Comparison of ENCODE assay signal across 8 cellular contexts in the genomic region with DNA sequence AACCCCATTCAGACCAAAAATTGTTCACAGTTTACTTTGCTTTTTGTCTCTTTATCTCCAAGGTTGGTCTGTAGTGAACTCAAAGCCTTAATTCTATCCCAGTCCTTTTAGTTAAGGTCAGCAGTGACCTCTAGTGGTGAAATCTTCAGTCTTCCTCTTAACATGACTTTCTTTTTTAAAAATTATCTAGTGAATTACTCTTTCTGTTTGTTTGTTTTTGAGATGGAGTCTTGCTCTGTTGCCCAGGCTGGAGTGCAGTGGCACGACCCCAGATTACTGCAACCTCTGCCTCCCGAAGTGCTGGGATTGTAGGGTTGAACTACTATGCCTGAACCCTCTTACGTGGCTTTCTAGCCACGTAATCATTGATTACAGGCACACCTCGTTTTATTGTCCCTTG. TPM values are rescaled to one million over a fixed set of nuclear protein-coding genes. Genes with fewer than 3 reads are reported as not detected.
DNase-seq lines count a peak whose midpoint lies in the region; TF ChIP-seq lines count a peak whose summit lies in the region.

No MANE protein-coding gene starts in this region.

- in situ Hi-C loops in GM23248 (cut with MboI): loop anchor here (10.0 kb wide), 1 partner anchor 167 kb away; no protein-coding TSS in a partner anchor

- DNase-seq in activated naive CD4-positive, alpha-beta T cell treated with anti-CD3 and anti-CD28 coated beads for 36 hours: peak; percentile 24
- no peak for DNase-seq in activated naive CD4-positive, alpha-beta T cell treated with anti-CD3 and anti-CD28 coated beads, Interleukin-2, amount 50 U/mL, for 16 hours
- DNase-seq in GM23248 (peak; percentile 87), MM.1S (peak; percentile 84), RPMI8226 (peak; percentile 78), dorsolateral prefrontal cortex (peak in 1 of 10 donors; percentile 9), mesendoderm (peak; percentile 80), uterus (peak in 1 of 2 donors; percentile 35)

- peaks cover 12% of the 10 kb centered on the region for H3K4me1 Mint-ChIP-seq in activated naive CD4-positive, alpha-beta T cell treated with anti-CD3 and anti-CD28 coated beads for 36 hours (ENCODE audit: low read depth)

- H3K27ac ChIP-seq in GM23248 (no peak overlapping the region), MM.1S (ENCODE audit: low read length) (no peak overlapping the region), dorsolateral prefrontal cortex (peak overlapping the region in 12 of 59 donors; percentile 3 to 65 (median 54)), mesendoderm (ENCODE audit: low read depth, low read length) (no peak overlapping the region), uterus (no peak overlapping the region)

- no peaks in the 10 kb centered on the region for H3K79me2 ChIP-seq in GM23248 (ENCODE audit: insufficient read depth)
- H3K79me2 ChIP-seq in MM.1S (ENCODE audit: low read length): no peaks in the 10 kb centered on the region
- H3K79me2 ChIP-seq in mesendoderm (ENCODE audit: control insufficient read depth, insufficient read depth, low read length): no peaks in the 10 kb centered on the region

- 10 to 16% methylated on average over 5 of the region's 5 CpGs for WGBS in GM23248 (ENCODE audit: low coverage in 1 of 2, low lambda C conversion rate in 2 of 2, missing lambda C conversion rate in 2 of 2), 2 experiments
- WGBS in mesendoderm (ENCODE audit: extremely low coverage, insufficient coverage, low lambda C conversion rate): no CpG with 5 or more reads among the region's 5 CpGs

- no peaks in the 10 kb centered on the region for H3K79me1 ChIP-seq in mesendoderm (ENCODE audit: low read length)

- no peaks in the 10 kb centered on the region for H3K27me3 ChIP-seq in GM23248 (replicated peaks; ENCODE audit: insufficient read depth)
- H3K27me3 ChIP-seq in MM.1S (replicated peaks; ENCODE audit: insufficient read depth, low read length): no peaks in the 10 kb centered on the region
- no peaks in the 10 kb centered on the region for H3K27me3 ChIP-seq in dorsolateral prefrontal cortex
- no peaks in the 10 kb centered on the region for H3K27me3 ChIP-seq in mesendoderm (ENCODE audit: insufficient read depth, low read length, poor library complexity)
- H3K27me3 ChIP-seq in uterus: no peaks in the 10 kb centered on the region

- no peak overlapping the region for H2BK120ac ChIP-seq in mesendoderm (ENCODE audit: low read depth, low read length)

- H3K23ac ChIP-seq in mesendoderm (ENCODE audit: low read length): no peak overlapping the region

- H2BK15ac ChIP-seq in mesendoderm (replicated peaks; ENCODE audit: low read depth): no peak overlapping the region

- no peaks in the 10 kb centered on the region for H3K9me3 Mint-ChIP-seq in activated naive CD4-positive, alpha-beta T cell treated with anti-CD3 and anti-CD28 coated beads for 36 hours

- TF ChIP-seq POLR2A in uterus (IDR thresholded peaks at IDR 0.05): no peak

- no peaks in the 10 kb centered on the region for H3K36me3 Mint-ChIP-seq in activated naive CD4-positive, alpha-beta T cell treated with anti-CD3 and anti-CD28 coated beads for 36 hours (ENCODE audit: low read depth)

- H2BK5ac ChIP-seq in mesendoderm (ENCODE audit: low read length): no peak overlapping the region

- H3K4me3 Mint-ChIP-seq in activated naive CD4-positive, alpha-beta T cell treated with anti-CD3 and anti-CD28 coated beads for 36 hours: no peak overlapping the region

- no peaks in the 10 kb centered on the region for H3K36me3 ChIP-seq in GM23248 (ENCODE audit: low read depth)
- no peaks in the 10 kb centered on the region for H3K36me3 ChIP-seq in MM.1S (replicated peaks; ENCODE audit: insufficient read depth, low read length)
- no peaks in the 10 kb centered on the region for H3K36me3 ChIP-seq in mesendoderm (ENCODE audit: control insufficient read depth, insufficient read depth, low read length)
- no peaks in the 10 kb centered on the region for H3K36me3 ChIP-seq in uterus

- H2AFZ ChIP-seq in GM23248 (peak overlapping the region; percentile 79), MM.1S (ENCODE audit: low read length) (peak overlapping the region; percentile 75)

- H3K4me2 ChIP-seq in GM23248 (ENCODE audit: unreplicated experiment) (peak overlapping the region; percentile 42), MM.1S (ENCODE audit: low read depth, low read length) (peak overlapping the region; percentile 79), mesendoderm (ENCODE audit: low read length) (no peak overlapping the region)

- CTCF ChIA-PET in activated naive CD4-positive, alpha-beta T cell treated with anti-CD3 and anti-CD28 coated beads for 36 hours (lab: Charles Lee): interaction anchor here (0.6 to 5.0 kb wide), 16 partner anchors 101 to 711 kb away, joined by 3 to 46 read pairs (median 4); no protein-coding TSS in a partner anchor

- H3K27me3 Mint-ChIP-seq in activated naive CD4-positive, alpha-beta T cell treated with anti-CD3 and anti-CD28 coated beads for 36 hours (ENCODE audit: low read depth): no peaks in the 10 kb centered on the region

- no peaks in the 10 kb centered on the region for H3F3A ChIP-seq in GM23248 (ENCODE audit: insufficient read depth)
- H3F3A ChIP-seq in MM.1S (ENCODE audit: insufficient read depth, low read length): no peaks in the 10 kb centered on the region

- no peak overlapping the region for H4K8ac ChIP-seq in mesendoderm (ENCODE audit: low read depth, low read length)

- H4K20me1 ChIP-seq in GM23248 (ENCODE audit: insufficient read depth) (no peaks in the 10 kb centered on the region), MM.1S (ENCODE audit: insufficient read depth, low read length) (no peaks in the 10 kb centered on the region)

- peak overlapping the region; percentile 65 for H3K9ac ChIP-seq in GM23248
- no peak overlapping the region; the same call in 1 of the 2 replicates for H3K9ac ChIP-seq in MM.1S (ENCODE audit: low read length)
- H3K9ac ChIP-seq in mesendoderm (ENCODE audit: low read length): no peak overlapping the region

- H3K56ac ChIP-seq in mesendoderm (ENCODE audit: low read length): no peak overlapping the region

- no peak overlapping the region for H3K4ac ChIP-seq in mesendoderm (ENCODE audit: low read depth, low read length)

- no peak overlapping the region for H3K27ac Mint-ChIP-seq in activated naive CD4-positive, alpha-beta T cell treated with anti-CD3 and anti-CD28 coated beads for 36 hours

- H3K4me1 ChIP-seq in GM23248 (ENCODE audit: insufficient read depth) (no peaks in the 10 kb centered on the region), MM.1S (ENCODE audit: low read length) (no peaks in the 10 kb centered on the region), mesendoderm (ENCODE audit: control insufficient read depth, low read depth, low read length) (no peaks in the 10 kb centered on the region), uterus (no peaks in the 10 kb centered on the region)

- H3K9me2 ChIP-seq in GM23248 (ENCODE audit: insufficient read depth) (no peaks in the 10 kb centered on the region), MM.1S (replicated peaks; ENCODE audit: insufficient read depth, low read length) (no peaks in the 10 kb centered on the region)

- intact Hi-C loops in activated naive CD4-positive, alpha-beta T cell treated with anti-CD3 and anti-CD28 coated beads for 36 hours (cut with micrococcal nuclease): loop anchor here (1.0 to 5.0 kb wide), 6 partner anchors 114 to 710 kb away; no protein-coding TSS in a partner anchor
- intact Hi-C loops in dorsolateral prefrontal cortex (cut with DNase I): loop anchor here (2.0 kb wide), 2 partner anchors 71 to 169 kb away; no protein-coding TSS in a partner anchor
- intact Hi-C loops in uterus (cut with DNase I; ENCODE audit: low total_unique reads): loop anchor here (5.0 kb wide), 1 partner anchor 165 kb away; no protein-coding TSS in a partner anchor

- TF ChIP-seq CTCF in MM.1S (IDR thresholded peaks at IDR 0.05; ENCODE audit: low read length) (peak; percentile 71), dorsolateral prefrontal cortex (IDR thresholded peaks at IDR 0.05 in 54 of 56, conservative IDR thresholded peaks at IDR 0.05 in 2 of 56; ENCODE audit: low read depth in 1 of 56, partially characterized antibody in 56 of 56) (peak; percentile 66 to 94 (median 78)), uterus (IDR thresholded peaks at IDR 0.05) (peak; percentile 66 to 76 (median 72))

- H3K9me3 ChIP-seq in GM23248 (ENCODE audit: low read depth) (no peaks in the 10 kb centered on the region), MM.1S (replicated peaks; ENCODE audit: insufficient read depth, low read length) (no peaks in the 10 kb centered on the region), uterus (no peaks in the 10 kb centered on the region)

- H3K4me3 ChIP-seq in GM23248: peak overlapping the region; percentile 60
- peak overlapping the region; percentile 48 for H3K4me3 ChIP-seq in MM.1S (ENCODE audit: low read length)
- peak overlapping the region in 48 of 59 donors; percentile 2 to 61 (median 40) for H3K4me3 ChIP-seq in dorsolateral prefrontal cortex
- no peak overlapping the region for H3K4me3 ChIP-seq in mesendoderm (ENCODE audit: low read length)
- no peak overlapping the region for H3K4me3 ChIP-seq in uterus

- no peak overlapping the region for H3K18ac ChIP-seq in mesendoderm (ENCODE audit: low read length)

- no peak overlapping the region for H4K5ac ChIP-seq in mesendoderm (ENCODE audit: low read length)

- no peak overlapping the region for H2AK5ac ChIP-seq in mesendoderm (ENCODE audit: low read length)

RNA-seq across cellular contexts. Expression of a gene that starts 25.0 kb away (rescaled TPM):
- total RNA-seq in activated naive CD4-positive, alpha-beta T cell treated with anti-CD3 and anti-CD28 coated beads for 36 hours: 1 to 10 TPM; 2.3 to 2.7 TPM
- total RNA-seq in GM23248 (2014; rRNA removed; shearing (Covaris generic)): 6.3 and 11.0 TPM in 2 replicates
- polyA plus RNA-seq in GM23248 (2016; fragmentation: Nextera tagmentation; extraction: Ambion mirVana): 5.3 and 5.5 TPM in 2 replicates
- total RNA-seq in dorsolateral prefrontal cortex (10 to 100 TPM; 12.0 to 31.9 (median 20.8) TPM), uterus (10 to 100 TPM; 15.0 to 22.8 (median 17.8) TPM)
- polyA plus RNA-seq in mesendoderm (2013, experiment 1 of 2): 1.2 TPM
- polyA plus RNA-seq in mesendoderm (2013, experiment 2 of 2): 1.1 TPM

RNA-seq across cellular contexts. Expression of a gene that starts 53.0 kb away (rescaled TPM):
- total RNA-seq in activated naive CD4-positive, alpha-beta T cell treated with anti-CD3 and anti-CD28 coated beads for 36 hours: 100 to 1,000 TPM; 379 to 383 TPM
- 158 and 172 TPM in 2 replicates for total RNA-seq in GM23248 (2014; rRNA removed; shearing (Covaris generic))
- 106 and 116 TPM in 2 replicates for polyA plus RNA-seq in GM23248 (2016; fragmentation: Nextera tagmentation; extraction: Ambion mirVana)
- total RNA-seq in dorsolateral prefrontal cortex (100 to 1,000 TPM in 2 of 120 experiments, 10 to 100 TPM in 118; 39.3 to 109 (median 59.0) TPM), uterus (100 to 1,000 TPM in 2 of 4 donors, 10 to 100 TPM in 2; 86.2 to 211 (median 142) TPM)
- polyA plus RNA-seq in mesendoderm (2013, experiment 1 of 2): 258 TPM
- polyA plus RNA-seq in mesendoderm (2013, experiment 2 of 2): 258 TPM

Comparison
In these comparisons a context has a peak if more than half of its experiments do, and no peak if none do; other contexts are left out.
1. H3K4me3 ChIP-seq: peak in GM23248 (single experiment), MM.1S (single experiment) and dorsolateral prefrontal cortex (48 of 59); none in mesendoderm (single experiment) and uterus (0 of 2).
2. Peak in every context shown above with its lines, with median percentiles within 50 percentile points of each other: CTCF ChIP-seq.